25 cellular contexts compared by ENCODE assay signal in the genomic region with DNA sequence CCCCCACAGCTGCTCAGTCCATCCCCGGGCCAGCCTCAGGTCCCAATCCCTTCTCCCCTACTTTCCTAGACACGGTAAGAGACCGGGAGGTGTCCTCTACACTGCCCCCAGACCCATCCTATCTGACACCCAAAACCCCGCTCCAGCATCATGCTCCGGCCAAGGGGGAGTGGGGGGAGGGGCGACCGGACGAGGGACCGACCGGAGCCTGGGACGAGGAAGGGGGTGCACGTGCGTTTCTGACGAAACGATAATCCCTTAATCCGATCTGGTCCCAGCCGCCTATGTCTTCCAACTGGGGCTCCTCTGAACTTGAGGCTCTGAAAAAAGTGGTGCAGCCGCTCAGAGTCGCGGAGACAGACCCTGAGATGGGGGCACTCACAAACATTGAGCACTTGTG. TPM values are rescaled to one million over a fixed set of nuclear protein-coding genes. Genes with fewer than 3 reads are reported as not detected.
"Had no signal": no experiment of that assay in that cellular context is flagged by ENCODE, and none has a peak within 500 bp of the region (broad histone marks: within the 10 kb centered on the region; RNA-seq: fewer than 3 reads in every experiment).

No MANE protein-coding gene starts in this region.

- DNase-seq: colonic mucosa, dorsolateral prefrontal cortex, glutamatergic neuron, hippocampal formation, kidney, lower lobe of right lung, mesendoderm, sigmoid colon, T1000 had no signal

- H3K4me3 ChIP-seq: colonic mucosa, lower lobe of right lung, sigmoid colon, smooth muscle cell, thoracic aorta had no signal

- H3K36me3 ChIP-seq: colonic mucosa, lower lobe of right lung, sigmoid colon, thoracic aorta had no signal

- H3K27ac Mint-ChIP-seq: activated CD4-positive, alpha-beta memory T cell treated with anti-CD3 and anti-CD28 coated beads for 36 hours; activated naive CD8-positive, alpha-beta T cell treated with anti-CD3 and anti-CD28 coated beads for 36 hours; effector memory CD8-positive, alpha-beta T cell had no signal

- H3K36me3 Mint-ChIP-seq: activated CD4-positive, alpha-beta memory T cell treated with anti-CD3 and anti-CD28 coated beads for 36 hours; activated naive CD8-positive, alpha-beta T cell treated with anti-CD3 and anti-CD28 coated beads for 36 hours; naive B cell had no signal

- H3K4me1 Mint-ChIP-seq: activated naive CD8-positive, alpha-beta T cell treated with anti-CD3 and anti-CD28 coated beads for 36 hours; neural crest cell had no signal

- H3K27ac ChIP-seq: colonic mucosa, dorsolateral prefrontal cortex, lower lobe of right lung, sigmoid colon, thoracic aorta had no signal

- H3K4me3 Mint-ChIP-seq: activated CD4-positive, alpha-beta memory T cell treated with anti-CD3 and anti-CD28 coated beads for 36 hours; activated naive CD8-positive, alpha-beta T cell treated with anti-CD3 and anti-CD28 coated beads for 36 hours; effector memory CD8-positive, alpha-beta T cell; neural crest cell had no signal

- H3K9me3 ChIP-seq: colonic mucosa, lower lobe of right lung, sigmoid colon, thoracic aorta had no signal

- H3K4me1 ChIP-seq: colonic mucosa, lower lobe of right lung had no signal

RNA-seq across cellular contexts. Expression of a gene that starts 0.5 kb away (rescaled TPM):
- total RNA-seq: activated CD4-positive, alpha-beta memory T cell treated with anti-CD3 and anti-CD28 coated beads for 36 hours; bronchial epithelial cell; colonic mucosa; endothelial cell of umbilical vein; esophagus mucosa; kidney; lower lobe of right lung; mucosa of gallbladder; neural crest cell; omental fat pad; posterior vena cava; renal cortical epithelial cell; thoracic aorta; ureter had no signal

RNA-seq across cellular contexts. Expression of a gene that starts 14.3 kb away (rescaled TPM):
- total RNA-seq: activated CD4-positive, alpha-beta memory T cell treated with anti-CD3 and anti-CD28 coated beads for 36 hours; colonic mucosa; endothelial cell of umbilical vein; esophagus mucosa; frontal cortex; kidney; lower lobe of right lung; mucosa of gallbladder; neural crest cell; omental fat pad; posterior vena cava; renal cortical epithelial cell; smooth muscle cell; thoracic aorta; ureter had no signal
